Comparison of ENCODE assay signal across 20 cellular contexts in the genomic region with DNA sequence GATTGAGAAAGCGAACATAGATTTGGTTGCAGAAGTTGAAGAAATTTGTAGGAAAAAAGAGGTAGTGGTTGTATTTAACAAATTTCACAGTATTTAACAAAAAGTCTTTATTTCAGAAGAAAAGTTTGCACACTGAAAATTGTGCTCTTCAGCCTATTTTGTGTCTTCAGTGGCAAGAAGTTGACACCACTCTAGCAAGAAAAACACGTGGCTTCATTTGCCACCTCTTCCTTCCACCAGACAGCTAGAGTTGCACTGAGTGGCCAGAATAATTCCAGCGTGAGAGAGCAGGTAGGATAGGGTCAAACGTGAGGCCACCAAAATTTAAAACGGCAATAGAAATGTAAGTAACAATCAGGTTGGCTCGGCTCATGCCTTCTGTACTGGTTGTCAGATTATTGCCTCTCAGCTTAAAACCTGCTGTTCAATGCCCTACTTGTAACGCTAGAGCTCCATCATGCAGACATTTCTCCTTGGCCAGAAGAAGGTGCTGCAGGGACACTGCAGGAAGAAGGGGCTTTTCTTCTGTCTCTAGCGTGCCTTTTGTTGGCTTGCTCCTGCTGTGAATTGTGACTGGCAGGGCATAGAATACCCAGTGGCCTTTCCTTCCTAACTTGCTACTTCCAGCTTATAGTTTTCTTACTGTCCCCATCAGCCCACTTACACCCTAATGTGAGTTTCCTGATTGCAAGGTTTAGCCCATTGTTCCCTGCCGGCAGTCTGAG. TPM values are rescaled to one million over a fixed set of nuclear protein-coding genes. Genes with fewer than 3 reads are reported as not detected.
DNase-seq lines count a peak whose midpoint lies in the region; ATAC-seq and TF ChIP-seq lines count a peak whose summit lies in the region.
"Had no signal": no experiment of that assay in that cellular context is flagged by ENCODE, and none has a peak within 500 bp of the region (broad histone marks: within the 10 kb centered on the region; RNA-seq: fewer than 3 reads in every experiment).

No MANE protein-coding gene starts in this region.

- CTCF ChIA-PET in WTC11 (lab: Charles Lee), result interaction anchor here (0.5 to 3.8 kb wide), 34 partner anchors 8 to 323 kb away, joined by 3 to 65 read pairs (median 4); a partner anchor contains a TSS
- CTCF ChIA-PET in activated naive CD4-positive, alpha-beta T cell treated with anti-CD3 and anti-CD28 coated beads for 36 hours (lab: Charles Lee), result interaction anchor here (0.7 to 4.5 kb wide), 17 partner anchors 9 to 308 kb away, joined by 3 to 52 read pairs (median 5); a partner anchor contains a TSS

- ATAC-seq in WTC11, result peak; percentile 70
- no peak for ATAC-seq in HG03135 (IDR thresholded peaks at IDR 0.05; ENCODE audit: unreplicated experiment)

- H3K9me3 Mint-ChIP-seq in WTC11, result no peaks in the 10 kb centered on the region
- no peaks in the 10 kb centered on the region for H3K9me3 Mint-ChIP-seq in activated naive CD4-positive, alpha-beta T cell treated with anti-CD3 and anti-CD28 coated beads for 36 hours
- H3K9me3 Mint-ChIP-seq: activated CD4-positive, alpha-beta T cell treated with anti-CD3 and anti-CD28 coated beads, Interleukin-2, amount 10 ng/mL, durations not matched to agents 24 days and 14 days had no signal

- POLR2A ChIA-PET in WTC11 (lab: Charles Lee), result interaction anchor here (0.8 kb wide), 1 partner anchor 9 kb away, joined by 3 read pairs; no protein-coding TSS in a partner anchor

- H3K27me3 Mint-ChIP-seq in WTC11 (ENCODE audit: low read depth), result no peaks in the 10 kb centered on the region
- H3K27me3 Mint-ChIP-seq in activated naive CD4-positive, alpha-beta T cell treated with anti-CD3 and anti-CD28 coated beads for 36 hours (ENCODE audit: low read depth), result peaks cover 9% of the 10 kb centered on the region

- DNase-seq in AG09319 (ENCODE audit: extremely low read depth, low read depth) (no peak), KBM-7 (peak; percentile 20), WTC11 (ENCODE audit: low spot score) (no peak), left kidney (ENCODE audit: low read depth, low spot score) (peak; percentile 14), Ammon's horn (ENCODE audit: low spot score) (no peak)
- no peak for DNase-seq in activated CD4-positive, CD25-positive, alpha-beta regulatory T cell (lab: John Stamatoyannopoulos, UW)
- no peak for DNase-seq in activated naive CD4-positive, alpha-beta T cell treated with anti-CD3 and anti-CD28 coated beads for 36 hours
- DNase-seq: activated CD4-positive, alpha-beta T cell treated with anti-CD3 and anti-CD28 coated beads, Interleukin-2, amount 10 ng/mL, durations not matched to agents 24 days and 14 days; activated T-cell treated with anti-CD3 and anti-CD28 coated beads for 4 hours; caudate nucleus; DMS53; glutamatergic neuron; NCI-H2107; Peyer's patch had no signal

- TF ChIP-seq CTCF in AG09319 (IDR thresholded peaks at IDR 0.05; ENCODE audit: low read depth, low read length) (peak; percentile 10), WTC11 (IDR thresholded peaks at IDR 0.05) (no peak)

- no peaks in the 10 kb centered on the region for H3K36me3 Mint-ChIP-seq in WTC11
- no peaks in the 10 kb centered on the region for H3K36me3 Mint-ChIP-seq in activated naive CD4-positive, alpha-beta T cell treated with anti-CD3 and anti-CD28 coated beads for 36 hours (ENCODE audit: low read depth)
- H3K36me3 Mint-ChIP-seq: activated naive CD8-positive, alpha-beta T cell had no signal

- H3K4me3 Mint-ChIP-seq in WTC11, result no peak overlapping the region
- no peak overlapping the region for H3K4me3 Mint-ChIP-seq in activated naive CD4-positive, alpha-beta T cell treated with anti-CD3 and anti-CD28 coated beads for 36 hours
- H3K4me3 Mint-ChIP-seq: activated CD4-positive, alpha-beta T cell treated with anti-CD3 and anti-CD28 coated beads, Interleukin-2, amount 10 ng/mL, durations not matched to agents 24 days and 14 days; activated naive CD8-positive, alpha-beta T cell had no signal

- intact Hi-C loops in activated naive CD4-positive, alpha-beta T cell treated with anti-CD3 and anti-CD28 coated beads for 36 hours (cut with micrococcal nuclease), result loop anchor here (10.0 kb wide), 1 partner anchor 429 kb away; a partner anchor contains a TSS

- H3K4me1 Mint-ChIP-seq in WTC11, result peaks cover 49% of the 10 kb centered on the region
- H3K4me1 Mint-ChIP-seq in activated naive CD4-positive, alpha-beta T cell treated with anti-CD3 and anti-CD28 coated beads for 36 hours (ENCODE audit: low read depth), result no peaks in the 10 kb centered on the region

- in situ Hi-C loops in KBM-7 (cut with MboI; ENCODE audit: low pct_unique_long_range_greater_than_20kb, low sequenced_read_pairs), result no loop called here

- H3K27ac Mint-ChIP-seq in WTC11, result 0 out of 2 replicates have a peak overlapping the region, but pooled peaks have one; percentile 2
- no peak overlapping the region for H3K27ac Mint-ChIP-seq in activated naive CD4-positive, alpha-beta T cell treated with anti-CD3 and anti-CD28 coated beads for 36 hours
- H3K27ac Mint-ChIP-seq: activated CD4-positive, alpha-beta T cell treated with anti-CD3 and anti-CD28 coated beads, Interleukin-2, amount 10 ng/mL, durations not matched to agents 24 days and 14 days; activated naive CD8-positive, alpha-beta T cell had no signal

TF ChIP-seq in WTC11, 78 proteins besides CTCF, POLR2A, EP300 and RAD21 (continues in another document):
- TF ChIP-seq ZNF232 (CRISPR knock-in tag; IDR thresholded peaks at IDR 0.05), result no peak
- no peak for TF ChIP-seq FOXP1 (CRISPR knock-in tag; IDR thresholded peaks at IDR 0.05; ENCODE audit: borderline replicate concordance)
- TF ChIP-seq, protein P1, sequence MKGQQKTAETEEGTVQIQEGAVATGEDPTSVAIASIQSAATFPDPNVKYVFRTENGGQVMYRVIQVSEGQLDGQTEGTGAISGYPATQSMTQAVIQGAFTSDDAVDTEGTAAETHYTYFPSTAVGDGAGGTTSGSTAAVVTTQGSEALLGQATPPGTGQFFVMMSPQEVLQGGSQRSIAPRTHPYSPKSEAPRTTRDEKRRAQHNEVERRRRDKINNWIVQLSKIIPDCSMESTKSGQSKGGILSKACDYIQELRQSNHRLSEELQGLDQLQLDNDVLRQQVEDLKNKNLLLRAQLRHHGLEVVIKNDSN (CRISPR knock-in tag; IDR thresholded peaks at IDR 0.05), result no peak
- TF ChIP-seq, protein P2, sequence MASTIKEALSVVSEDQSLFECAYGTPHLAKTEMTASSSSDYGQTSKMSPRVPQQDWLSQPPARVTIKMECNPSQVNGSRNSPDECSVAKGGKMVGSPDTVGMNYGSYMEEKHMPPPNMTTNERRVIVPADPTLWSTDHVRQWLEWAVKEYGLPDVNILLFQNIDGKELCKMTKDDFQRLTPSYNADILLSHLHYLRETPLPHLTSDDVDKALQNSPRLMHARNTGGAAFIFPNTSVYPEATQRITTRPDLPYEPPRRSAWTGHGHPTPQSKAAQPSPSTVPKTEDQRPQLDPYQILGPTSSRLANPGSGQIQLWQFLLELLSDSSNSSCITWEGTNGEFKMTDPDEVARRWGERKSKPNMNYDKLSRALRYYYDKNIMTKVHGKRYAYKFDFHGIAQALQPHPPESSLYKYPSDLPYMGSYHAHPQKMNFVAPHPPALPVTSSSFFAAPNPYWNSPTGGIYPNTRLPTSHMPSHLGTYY (CRISPR knock-in tag; IDR thresholded peaks at IDR 0.05), result no peak
- TF ChIP-seq EMX1 (CRISPR knock-in tag; IDR thresholded peaks at IDR 0.05), result no peak
- no peak for TF ChIP-seq ZNF317 (CRISPR knock-in tag; IDR thresholded peaks at IDR 0.05; ENCODE audit: borderline replicate concordance, low read depth)
- no peak for TF ChIP-seq ZNF423 (CRISPR knock-in tag; IDR thresholded peaks at IDR 0.05)
- TF ChIP-seq, protein P3, sequence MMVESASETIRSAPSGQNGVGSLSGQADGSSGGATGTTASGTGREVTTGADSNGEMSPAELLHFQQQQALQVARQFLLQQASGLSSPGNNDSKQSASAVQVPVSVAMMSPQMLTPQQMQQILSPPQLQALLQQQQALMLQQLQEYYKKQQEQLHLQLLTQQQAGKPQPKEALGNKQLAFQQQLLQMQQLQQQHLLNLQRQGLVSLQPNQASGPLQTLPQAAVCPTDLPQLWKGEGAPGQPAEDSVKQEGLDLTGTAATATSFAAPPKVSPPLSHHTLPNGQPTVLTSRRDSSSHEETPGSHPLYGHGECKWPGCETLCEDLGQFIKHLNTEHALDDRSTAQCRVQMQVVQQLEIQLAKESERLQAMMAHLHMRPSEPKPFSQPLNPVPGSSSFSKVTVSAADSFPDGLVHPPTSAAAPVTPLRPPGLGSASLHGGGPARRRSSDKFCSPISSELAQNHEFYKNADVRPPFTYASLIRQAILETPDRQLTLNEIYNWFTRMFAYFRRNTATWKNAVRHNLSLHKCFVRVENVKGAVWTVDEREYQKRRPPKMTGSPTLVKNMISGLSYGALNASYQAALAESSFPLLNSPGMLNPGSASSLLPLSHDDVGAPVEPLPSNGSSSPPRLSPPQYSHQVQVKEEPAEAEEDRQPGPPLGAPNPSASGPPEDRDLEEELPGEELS (CRISPR knock-in tag; IDR thresholded peaks at IDR 0.05), result no peak
- no peak for TF ChIP-seq RELA (CRISPR knock-in tag; IDR thresholded peaks at IDR 0.05; ENCODE audit: borderline replicate concordance)
- TF ChIP-seq, protein P4, sequence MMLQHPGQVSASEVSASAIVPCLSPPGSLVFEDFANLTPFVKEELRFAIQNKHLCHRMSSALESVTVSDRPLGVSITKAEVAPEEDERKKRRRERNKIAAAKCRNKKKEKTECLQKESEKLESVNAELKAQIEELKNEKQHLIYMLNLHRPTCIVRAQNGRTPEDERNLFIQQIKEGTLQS (CRISPR knock-in tag; conservative IDR thresholded peaks at IDR 0.05), result no peak
- TF ChIP-seq MXD4 (CRISPR knock-in tag; IDR thresholded peaks at IDR 0.05; ENCODE audit: borderline replicate concordance), result no peak
- TF ChIP-seq GTF2I (CRISPR knock-in tag; conservative IDR thresholded peaks at IDR 0.05), result no peak
- TF ChIP-seq CBFB (CRISPR knock-in tag; IDR thresholded peaks at IDR 0.05; ENCODE audit: low read depth), result no peak
- no peak for TF ChIP-seq ESRRA (CRISPR knock-in tag; IDR thresholded peaks at IDR 0.05; ENCODE audit: borderline replicate concordance)
- no peak for TF ChIP-seq NR1H2 (CRISPR knock-in tag; IDR thresholded peaks at IDR 0.05)
- no peak for TF ChIP-seq JUN (CRISPR knock-in tag; IDR thresholded peaks at IDR 0.05)
- TF ChIP-seq ZNF121 (CRISPR knock-in tag; IDR thresholded peaks at IDR 0.05), result no peak

RNA-seq across cellular contexts. Expression of a gene that starts 12.1 kb away (rescaled TPM):
- not detected in 3 replicates for total RNA-seq in WTC11 (2021)
- total RNA-seq in activated naive CD4-positive, alpha-beta T cell treated with anti-CD3 and anti-CD28 coated beads for 36 hours, result not detected
- total RNA-seq: activated CD4-positive, alpha-beta T cell treated with anti-CD3 and anti-CD28 coated beads, Interleukin-2, amount 10 ng/mL, durations not matched to agents 24 days and 14 days; kidney epithelial cell; Peyer's patch; T-helper 1 cell treated with Interleukin-12 subunit alpha and Interleukin-12 subunit beta and Interleukin-4 antibody, amounts not matched to agents 30 ng/mL and 1 ng/mL, for 36 hours had no signal

RNA-seq across cellular contexts. Expression of a gene that starts 20.2 kb away (rescaled TPM):
- not detected in 3 replicates for total RNA-seq in WTC11 (2021)
- not detected for total RNA-seq in activated naive CD4-positive, alpha-beta T cell treated with anti-CD3 and anti-CD28 coated beads for 36 hours
- total RNA-seq: activated CD4-positive, alpha-beta T cell treated with anti-CD3 and anti-CD28 coated beads, Interleukin-2, amount 10 ng/mL, durations not matched to agents 24 days and 14 days; kidney epithelial cell; Peyer's patch; posterior vena cava; subcutaneous adipose tissue; T-helper 1 cell treated with Interleukin-12 subunit alpha and Interleukin-12 subunit beta and Interleukin-4 antibody, amounts not matched to agents 30 ng/mL and 1 ng/mL, for 36 hours had no signal

RNA-seq across cellular contexts. Expression of a gene that starts 22.0 kb away (rescaled TPM):
- 0.07 to 0.11 TPM (median 0.09 TPM) in 3 replicates for total RNA-seq in WTC11 (2021)
- total RNA-seq in activated naive CD4-positive, alpha-beta T cell treated with anti-CD3 and anti-CD28 coated beads for 36 hours, result not detected
- total RNA-seq: activated CD4-positive, alpha-beta T cell treated with anti-CD3 and anti-CD28 coated beads, Interleukin-2, amount 10 ng/mL, durations not matched to agents 24 days and 14 days; T-helper 1 cell treated with Interleukin-12 subunit alpha and Interleukin-12 subunit beta and Interleukin-4 antibody, amounts not matched to agents 30 ng/mL and 1 ng/mL, for 36 hours had no signal

RNA-seq across cellular contexts. Expression of a gene that starts 37.9 kb away (rescaled TPM):
- 26.2 to 33.8 TPM (median 28.3 TPM) in 3 replicates for total RNA-seq in WTC11 (2021)
- total RNA-seq in activated naive CD4-positive, alpha-beta T cell treated with anti-CD3 and anti-CD28 coated beads for 36 hours, result 10 to 100 TPM; 47.8 to 50.3 TPM

Comparison
In these comparisons a context has a peak if more than half of its experiments do, and no peak if none do; other contexts are left out.
1. DNase-seq: peak in KBM-7 (single experiment) and left kidney (single experiment); none in AG09319 (single experiment), WTC11 (single experiment), activated CD4-positive, CD25-positive, alpha-beta regulatory T cell (0 of 4), Ammon's horn (single experiment) and activated naive CD4-positive, alpha-beta T cell treated with anti-CD3 and anti-CD28 coated beads for 36 hours (single experiment).